Comparison of ENCODE assay signal across 8 cellular contexts in genomic region chr3:152556731-152557254, GRCh38.
DNase-seq lines count a peak whose midpoint lies in the region; ATAC-seq, FAIRE-seq and TF ChIP-seq lines count a peak whose summit lies in the region.

No MANE protein-coding gene starts in this region.

- no peaks in the 10 kb centered on the region for H4K20me1 ChIP-seq in GM12878 (ENCODE audit: control insufficient read depth, insufficient read depth)

- peak overlapping the region; percentile 35 for H3K4me3 Mint-ChIP-seq in natural killer cell treated with Interleukin-12 subunit alpha and Interleukin-12 subunit beta and Interleukin-15 and Interleukin-18, amount 100 ng/mL, for 72 hours
- no peak overlapping the region for H3K4me3 Mint-ChIP-seq in T-helper 17 cell

- no peaks in the 10 kb centered on the region for H3K36me3 Mint-ChIP-seq in natural killer cell treated with Interleukin-12 subunit alpha and Interleukin-12 subunit beta and Interleukin-15 and Interleukin-18, amount 100 ng/mL, for 72 hours
- no peaks in the 10 kb centered on the region for H3K36me3 Mint-ChIP-seq in T-helper 17 cell (ENCODE audit: low read depth)

- no peaks in the 10 kb centered on the region for H3K36me3 ChIP-seq in GM12878 (ENCODE audit: control insufficient read depth in 2 of 2, insufficient read depth in 2 of 2, low read length in 1 of 2)

- peaks cover 12% of the 10 kb centered on the region for H3K4me1 ChIP-seq in GM12878 (ENCODE audit: control insufficient read depth, insufficient read depth, low read length)

- no peak for TF ChIP-seq RAD21 in GM12878 (IDR thresholded peaks at IDR 0.05; ENCODE audit: insufficient read depth, low read depth, low read length)

- peak overlapping the region; percentile 72 to 87 for H3K27ac Mint-ChIP-seq in natural killer cell treated with Interleukin-12 subunit alpha and Interleukin-12 subunit beta and Interleukin-15 and Interleukin-18, amount 100 ng/mL, for 72 hours
- no peak overlapping the region for H3K27ac Mint-ChIP-seq in T-helper 17 cell

- SMC1A ChIA-PET in GM12878 (lab: Charles Lee; ENCODE audit: uncharacterized antibody, unreplicated experiment): interaction anchor here (0.8 to 1.2 kb wide), 4 partner anchors 10 to 163 kb away, joined by 3 to 5 read pairs (median 3); no protein-coding TSS in a partner anchor

- H3K79me2 ChIP-seq in GM12878 (ENCODE audit: control insufficient read depth, insufficient read depth, low read length): no peaks in the 10 kb centered on the region

- CTCF ChIA-PET in GM12878 (lab: Yijun Ruan, JAX): interaction anchor here (1.2 kb wide), 1 partner anchor 85 kb away, joined by 4 read pairs; no protein-coding TSS in a partner anchor

- TF ChIP-seq EP300 in GM12878 (IDR thresholded peaks at IDR 0.05; ENCODE audit: borderline replicate concordance in 1 of 2, control insufficient read depth in 1 of 2, low read depth in 2 of 2, low read length in 2 of 2): no peak

- POLR2A ChIA-PET in GM12878 (lab: Charles Lee): no interaction called here

- H3K27me3 Mint-ChIP-seq in natural killer cell treated with Interleukin-12 subunit alpha and Interleukin-12 subunit beta and Interleukin-15 and Interleukin-18, amount 100 ng/mL, for 72 hours: peaks cover 0 to 3% of the 10 kb centered on the region in 2 donors
- peaks cover 31% of the 10 kb centered on the region for H3K27me3 Mint-ChIP-seq in T-helper 17 cell

- intact Hi-C loops in GM12878 (cut with micrococcal nuclease; ENCODE audit: unreplicated experiment): no loop called here

- in situ Hi-C loops in GM12878 (cut with MboI): no loop called here

- H3K27ac ChIP-seq in GM12878 (ENCODE audit: control insufficient read depth, insufficient read depth): peak overlapping the region; percentile 68

- H3K4me1 Mint-ChIP-seq in natural killer cell treated with Interleukin-12 subunit alpha and Interleukin-12 subunit beta and Interleukin-15 and Interleukin-18, amount 100 ng/mL, for 72 hours (ENCODE audit: low read depth in 2 of 2): peaks cover 15 to 24% of the 10 kb centered on the region in 2 donors
- H3K4me1 Mint-ChIP-seq in T-helper 17 cell: peaks cover 9% of the 10 kb centered on the region

- H3K27me3 ChIP-seq in GM12878 (replicated peaks in 1 of 2; ENCODE audit: control insufficient read depth in 2 of 2, insufficient read depth in 2 of 2, low read length in 1 of 2): no peaks in the 10 kb centered on the region

- H3K9me3 Mint-ChIP-seq in natural killer cell treated with Interleukin-12 subunit alpha and Interleukin-12 subunit beta and Interleukin-15 and Interleukin-18, amount 100 ng/mL, for 72 hours: peaks cover 3% of the 10 kb centered on the region

- TF ChIP-seq POLR2A in GM12878 (IDR thresholded peaks at IDR 0.05; ENCODE audit: low read depth, low read length): no peak

- H2AFZ ChIP-seq in GM12878 (ENCODE audit: control insufficient read depth, low read depth, low read length): peak overlapping the region; percentile 75

- BruUV-seq in GM12878 (replicated peaks; lab: Mats Ljungman, UMichigan): no TSS peak

- H3K9ac ChIP-seq in GM12878 (ENCODE audit: control insufficient read depth, insufficient read depth, low read length): peak overlapping the region; percentile 48; the same call in 1 of the 2 replicates

- RAD21 ChIA-PET in GM12878 (lab: Charles Lee; ENCODE audit: unreplicated experiment): interaction anchor here (0.8 kb wide), 1 partner anchor 78 kb away, joined by 3 read pairs; no protein-coding TSS in a partner anchor

- FAIRE-seq in GM12878 (lab: Jason Lieb, UNC): peak; percentile 35

- peak overlapping the region; percentile 31 for H3K4me2 ChIP-seq in GM12878 (ENCODE audit: control insufficient read depth, insufficient read depth)

- no peak for TF ChIP-seq CTCF in GM12878 (IDR thresholded peaks at IDR 0.05 in 2 of 3, conservative IDR thresholded peaks at IDR 0.05 in 1 of 3; ENCODE audit: control insufficient read depth in 2 of 3, extremely low read depth in 1 of 3, insufficient read depth in 1 of 3, low read depth in 3 of 3, low read length in 3 of 3)

- ATAC-seq in GM19043 (IDR thresholded peaks at IDR 0.05; ENCODE audit: low read depth, unreplicated experiment) (peak; percentile 63), HG02981 (IDR thresholded peaks at IDR 0.05; ENCODE audit: unreplicated experiment) (peak; percentile 51), GM12878 (peak; percentile 68), T-helper 17 cell (no peak)
- ATAC-seq in natural killer cell treated with Interleukin-12 subunit alpha and Interleukin-12 subunit beta and Interleukin-15 and Interleukin-18, amount 100 ng/mL, for 72 hours: peak; percentile 82 to 86

- H3K9me3 ChIP-seq in GM12878 (replicated peaks; ENCODE audit: control insufficient read depth, insufficient read depth, low read length) (no peaks in the 10 kb centered on the region), T-helper 17 cell (ENCODE audit: control insufficient read depth, low read length, poor library complexity, severe bottlenecking) (no peaks in the 10 kb centered on the region)

- DNase-seq in GM12878 (ENCODE audit: low read depth, low spot score): no peak
- DNase-seq in natural killer cell treated with Interleukin-12 subunit alpha and Interleukin-12 subunit beta and Interleukin-15 and Interleukin-18, amount 100 ng/mL, for 72 hours (ENCODE audit: low spot score): no peak
- no peak for DNase-seq in T-helper 17 cell
- DNase-seq in stimulated activated CD4-positive, alpha-beta T cell treated with anti-CD3 and anti-CD28 coated beads, Interleukin-15, amount 100 ng/mL, for 24 hours: no peak
- no peak for DNase-seq in NCI-H69 (lab: John Stamatoyannopoulos, UW)
- no peak for DNase-seq in stimulated activated CD4-positive, alpha-beta T cell treated with anti-CD3 and anti-CD28 coated beads, Interleukin-2, amount 100 ng/mL, for 24 hours

- no peak overlapping the region; the same call in 1 of the 2 replicates for H3K4me3 ChIP-seq in GM12878

TF ChIP-seq in GM12878, 131 proteins besides CTCF, POLR2A, EP300 and RAD21:
- TF ChIP-seq STAT3 (IDR thresholded peaks at IDR 0.05; ENCODE audit: low read depth, low read length) (no peak), GATAD2B (conservative IDR thresholded peaks at IDR 0.05; ENCODE audit: low read depth) (no peak), HDAC6 (IDR thresholded peaks at IDR 0.05; ENCODE audit: unreplicated experiment) (no peak), SREBF2 (IDR thresholded peaks at IDR 0.05; ENCODE audit: low read length) (no peak), ZNF274 (IDR thresholded peaks at IDR 0.05; ENCODE audit: insufficient read depth, insufficient read length) (no peak), EGR1 (IDR thresholded peaks at IDR 0.05; ENCODE audit: borderline replicate concordance in 1 of 2, low read depth in 2 of 2, low read length in 2 of 2) (no peak), KLF5 (IDR thresholded peaks at IDR 0.05; ENCODE audit: partially characterized antibody) (no peak), NBN (IDR thresholded peaks at IDR 0.05) (no peak), ZBTB33 (IDR thresholded peaks at IDR 0.05) (no peak), LARP7 (IDR thresholded peaks at IDR 0.05) (no peak), NR2C1 (IDR thresholded peaks at IDR 0.05) (no peak), SUZ12 (IDR thresholded peaks at IDR 0.05; ENCODE audit: unreplicated experiment) (no peak), ZBED1 (IDR thresholded peaks at IDR 0.05; ENCODE audit: borderline replicate concordance) (no peak), BHLHE40 (IDR thresholded peaks at IDR 0.05; ENCODE audit: borderline replicate concordance in 1 of 2, low read depth in 2 of 2, low read length in 1 of 2) (no peak), SMARCA5 (IDR thresholded peaks at IDR 0.05) (no peak), HDGF (IDR thresholded peaks at IDR 0.05) (no peak), RUNX3 (IDR thresholded peaks at IDR 0.05; ENCODE audit: low read length) (no peak)
TF ChIP-seq in GM12878: peak in this region for 0.
